1 cellular context compared by ENCODE assay signal in the genomic region with DNA sequence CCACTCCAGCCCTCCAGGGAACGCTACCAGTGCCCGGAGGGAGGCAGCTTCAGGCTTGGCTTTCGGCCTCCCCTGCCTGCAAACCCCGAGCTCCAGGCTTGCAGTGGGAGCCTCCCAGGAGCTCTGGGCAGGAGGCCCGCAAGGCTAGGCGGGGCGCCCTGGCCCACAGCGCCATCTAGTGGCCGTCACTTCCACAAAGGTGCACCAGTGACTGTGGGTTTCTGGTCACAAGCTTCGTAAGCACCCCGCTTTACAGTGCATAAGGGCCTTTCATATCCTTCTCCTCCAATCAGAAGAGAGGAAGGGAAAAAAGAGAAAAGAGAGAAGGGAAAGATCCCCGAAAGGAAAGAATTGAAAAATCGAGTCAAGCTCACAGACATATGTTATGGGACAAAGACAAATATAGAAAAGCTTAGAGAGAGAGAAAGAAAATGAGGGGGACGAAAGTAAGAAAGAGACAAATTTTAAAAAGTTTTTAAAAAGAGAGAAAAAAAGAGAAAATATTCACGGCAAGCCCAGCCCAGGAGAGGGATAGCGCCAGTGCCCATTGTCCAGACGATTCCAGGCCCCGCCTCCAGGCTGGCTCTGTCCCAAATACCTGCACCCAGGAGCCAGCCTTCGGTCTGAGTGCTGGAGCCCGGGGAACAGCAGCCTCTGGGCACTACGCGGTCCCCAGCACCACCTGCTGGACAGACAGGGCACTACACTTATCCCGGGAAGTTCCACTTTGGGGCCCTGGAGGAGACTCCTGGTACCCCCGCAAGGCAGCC.
TF ChIP-seq lines count a peak whose summit lies in the region.

No MANE protein-coding gene starts in this region.

TF ChIP-seq in GM12878, 131 proteins besides CTCF, POLR2A, EP300 and RAD21 (continued from another document):
- TF ChIP-seq, protein P1, sequence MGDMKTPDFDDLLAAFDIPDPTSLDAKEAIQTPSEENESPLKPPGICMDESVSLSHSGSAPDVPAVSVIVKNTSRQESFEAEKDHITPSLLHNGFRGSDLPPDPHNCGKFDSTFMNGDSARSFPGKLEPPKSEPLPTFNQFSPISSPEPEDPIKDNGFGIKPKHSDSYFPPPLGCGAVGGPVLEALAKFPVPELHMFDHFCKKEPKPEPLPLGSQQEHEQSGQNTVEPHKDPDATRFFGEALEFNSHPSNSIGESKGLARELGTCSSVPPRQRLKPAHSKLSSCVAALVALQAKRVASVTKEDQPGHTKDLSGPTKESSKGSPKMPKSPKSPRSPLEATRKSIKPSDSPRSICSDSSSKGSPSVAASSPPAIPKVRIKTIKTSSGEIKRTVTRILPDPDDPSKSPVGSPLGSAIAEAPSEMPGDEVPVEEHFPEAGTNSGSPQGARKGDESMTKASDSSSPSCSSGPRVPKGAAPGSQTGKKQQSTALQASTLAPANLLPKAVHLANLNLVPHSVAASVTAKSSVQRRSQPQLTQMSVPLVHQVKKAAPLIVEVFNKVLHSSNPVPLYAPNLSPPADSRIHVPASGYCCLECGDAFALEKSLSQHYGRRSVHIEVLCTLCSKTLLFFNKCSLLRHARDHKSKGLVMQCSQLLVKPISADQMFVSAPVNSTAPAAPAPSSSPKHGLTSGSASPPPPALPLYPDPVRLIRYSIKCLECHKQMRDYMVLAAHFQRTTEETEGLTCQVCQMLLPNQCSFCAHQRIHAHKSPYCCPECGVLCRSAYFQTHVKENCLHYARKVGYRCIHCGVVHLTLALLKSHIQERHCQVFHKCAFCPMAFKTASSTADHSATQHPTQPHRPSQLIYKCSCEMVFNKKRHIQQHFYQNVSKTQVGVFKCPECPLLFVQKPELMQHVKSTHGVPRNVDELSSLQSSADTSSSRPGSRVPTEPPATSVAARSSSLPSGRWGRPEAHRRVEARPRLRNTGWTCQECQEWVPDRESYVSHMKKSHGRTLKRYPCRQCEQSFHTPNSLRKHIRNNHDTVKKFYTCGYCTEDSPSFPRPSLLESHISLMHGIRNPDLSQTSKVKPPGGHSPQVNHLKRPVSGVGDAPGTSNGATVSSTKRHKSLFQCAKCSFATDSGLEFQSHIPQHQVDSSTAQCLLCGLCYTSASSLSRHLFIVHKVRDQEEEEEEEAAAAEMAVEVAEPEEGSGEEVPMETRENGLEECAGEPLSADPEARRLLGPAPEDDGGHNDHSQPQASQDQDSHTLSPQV (IDR thresholded peaks at IDR 0.05), result no peak
- TF ChIP-seq SMAD1 (IDR thresholded peaks at IDR 0.05; ENCODE audit: low read depth, partially characterized antibody) (peak; percentile 65), NBN (IDR thresholded peaks at IDR 0.05) (peak; percentile 67; the same call in 1 of the 2 replicates), ZNF24 (IDR thresholded peaks at IDR 0.05) (no peak), SMC3 (IDR thresholded peaks at IDR 0.05; ENCODE audit: borderline replicate concordance, low read length) (peak; percentile 93), CBX5 (IDR thresholded peaks at IDR 0.05; ENCODE audit: low read depth) (0 out of 2 replicates have a peak, but pooled peaks have one; percentile 70), SIN3A (IDR thresholded peaks at IDR 0.05; ENCODE audit: low read depth, low read length) (no peak), SMARCA5 (IDR thresholded peaks at IDR 0.05) (peak; percentile 15; the same call in 1 of the 2 replicates), EED (IDR thresholded peaks at IDR 0.05; ENCODE audit: low read depth) (peak; percentile 6; the same call in 1 of the 2 replicates), YY1 (IDR thresholded peaks at IDR 0.05; ENCODE audit: low read depth, low read length) (peak; percentile 67), RELA (IDR thresholded peaks at IDR 0.05; ENCODE audit: borderline replicate concordance, partially characterized antibody) (peak; percentile 37), IKZF1 (conservative IDR thresholded peaks at IDR 0.05) (peak; percentile 41), HCFC1 (IDR thresholded peaks at IDR 0.05; ENCODE audit: low read length) (peak; percentile 32; the same call in 1 of the 2 replicates)
- TF ChIP-seq, protein P2, sequence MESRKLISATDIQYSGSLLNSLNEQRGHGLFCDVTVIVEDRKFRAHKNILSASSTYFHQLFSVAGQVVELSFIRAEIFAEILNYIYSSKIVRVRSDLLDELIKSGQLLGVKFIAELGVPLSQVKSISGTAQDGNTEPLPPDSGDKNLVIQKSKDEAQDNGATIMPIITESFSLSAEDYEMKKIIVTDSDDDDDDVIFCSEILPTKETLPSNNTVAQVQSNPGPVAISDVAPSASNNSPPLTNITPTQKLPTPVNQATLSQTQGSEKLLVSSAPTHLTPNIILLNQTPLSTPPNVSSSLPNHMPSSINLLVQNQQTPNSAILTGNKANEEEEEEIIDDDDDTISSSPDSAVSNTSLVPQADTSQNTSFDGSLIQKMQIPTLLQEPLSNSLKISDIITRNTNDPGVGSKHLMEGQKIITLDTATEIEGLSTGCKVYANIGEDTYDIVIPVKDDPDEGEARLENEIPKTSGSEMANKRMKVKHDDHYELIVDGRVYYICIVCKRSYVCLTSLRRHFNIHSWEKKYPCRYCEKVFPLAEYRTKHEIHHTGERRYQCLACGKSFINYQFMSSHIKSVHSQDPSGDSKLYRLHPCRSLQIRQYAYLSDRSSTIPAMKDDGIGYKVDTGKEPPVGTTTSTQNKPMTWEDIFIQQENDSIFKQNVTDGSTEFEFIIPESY (IDR thresholded peaks at IDR 0.05), result 0 out of 2 replicates have a peak, but pooled peaks have one; percentile 30
- TF ChIP-seq, protein P3, sequence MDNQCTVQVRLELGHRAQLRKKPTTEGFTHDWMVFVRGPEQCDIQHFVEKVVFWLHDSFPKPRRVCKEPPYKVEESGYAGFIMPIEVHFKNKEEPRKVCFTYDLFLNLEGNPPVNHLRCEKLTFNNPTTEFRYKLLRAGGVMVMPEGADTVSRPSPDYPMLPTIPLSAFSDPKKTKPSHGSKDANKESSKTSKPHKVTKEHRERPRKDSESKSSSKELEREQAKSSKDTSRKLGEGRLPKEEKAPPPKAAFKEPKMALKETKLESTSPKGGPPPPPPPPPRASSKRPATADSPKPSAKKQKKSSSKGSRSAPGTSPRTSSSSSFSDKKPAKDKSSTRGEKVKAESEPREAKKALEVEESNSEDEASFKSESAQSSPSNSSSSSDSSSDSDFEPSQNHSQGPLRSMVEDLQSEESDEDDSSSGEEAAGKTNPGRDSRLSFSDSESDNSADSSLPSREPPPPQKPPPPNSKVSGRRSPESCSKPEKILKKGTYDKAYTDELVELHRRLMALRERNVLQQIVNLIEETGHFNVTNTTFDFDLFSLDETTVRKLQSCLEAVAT (IDR thresholded peaks at IDR 0.05), result 0 out of 2 replicates have a peak, but pooled peaks have one; percentile 64
- TF ChIP-seq, protein P4, sequence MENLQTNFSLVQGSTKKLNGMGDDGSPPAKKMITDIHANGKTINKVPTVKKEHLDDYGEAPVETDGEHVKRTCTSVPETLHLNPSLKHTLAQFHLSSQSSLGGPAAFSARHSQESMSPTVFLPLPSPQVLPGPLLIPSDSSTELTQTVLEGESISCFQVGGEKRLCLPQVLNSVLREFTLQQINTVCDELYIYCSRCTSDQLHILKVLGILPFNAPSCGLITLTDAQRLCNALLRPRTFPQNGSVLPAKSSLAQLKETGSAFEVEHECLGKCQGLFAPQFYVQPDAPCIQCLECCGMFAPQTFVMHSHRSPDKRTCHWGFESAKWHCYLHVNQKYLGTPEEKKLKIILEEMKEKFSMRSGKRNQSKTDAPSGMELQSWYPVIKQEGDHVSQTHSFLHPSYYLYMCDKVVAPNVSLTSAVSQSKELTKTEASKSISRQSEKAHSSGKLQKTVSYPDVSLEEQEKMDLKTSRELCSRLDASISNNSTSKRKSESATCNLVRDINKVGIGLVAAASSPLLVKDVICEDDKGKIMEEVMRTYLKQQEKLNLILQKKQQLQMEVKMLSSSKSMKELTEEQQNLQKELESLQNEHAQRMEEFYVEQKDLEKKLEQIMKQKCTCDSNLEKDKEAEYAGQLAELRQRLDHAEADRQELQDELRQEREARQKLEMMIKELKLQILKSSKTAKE (IDR thresholded peaks at IDR 0.05; ENCODE audit: low read depth, poor library complexity, severe bottlenecking), result peak; percentile 47
